ENCODE assay signal across 22 cellular contexts in the genomic region with DNA sequence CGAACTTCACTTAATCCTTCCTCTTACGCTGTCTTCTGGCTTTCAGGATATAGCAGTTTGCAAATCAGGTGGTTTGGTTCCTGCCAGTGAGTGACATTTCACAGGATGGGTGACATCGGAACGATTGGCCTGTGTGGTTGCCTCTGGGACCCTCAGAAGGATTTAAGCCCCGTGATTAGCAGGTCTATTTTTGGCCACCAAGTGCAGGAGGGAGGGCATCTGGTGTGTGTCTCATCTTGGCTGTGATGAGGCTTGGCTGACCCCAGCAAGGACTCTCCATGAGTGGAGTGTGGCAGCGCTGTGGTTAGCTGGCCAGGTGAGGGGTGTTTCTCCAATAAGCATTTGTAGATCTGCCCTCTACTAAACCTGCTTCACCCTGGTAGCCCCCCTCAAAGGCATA.
DNase-seq lines count a peak whose midpoint lies in the region; ATAC-seq and TF ChIP-seq lines count a peak whose summit lies in the region.
"Had no signal": no experiment of that assay in that cellular context is flagged by ENCODE, and none has a peak within 500 bp of the region (broad histone marks: within the 10 kb centered on the region; RNA-seq: fewer than 3 reads in every experiment).

No MANE protein-coding gene starts in this region.

- H3K4me2 ChIP-seq in Karpas-422 (ENCODE audit: low read depth, low read length, poor library complexity, severe bottlenecking) = peak overlapping the region; percentile 61

- peaks cover 5% of the 10 kb centered on the region; the same call in 1 of the 2 replicates for H3K27me3 ChIP-seq in Karpas-422 (ENCODE audit: low read length)
- no peaks in the 10 kb centered on the region for H3K27me3 ChIP-seq in cardiac muscle cell
- no peaks in the 10 kb centered on the region for H3K27me3 ChIP-seq in gastrocnemius medialis

- in situ Hi-C loops in gastrocnemius medialis (cut with MboI; ENCODE audit: low sequenced_read_pairs in 4 of 4) = no loop called here

- no peaks in the 10 kb centered on the region for H3K9me2 ChIP-seq in Karpas-422 (replicated peaks; ENCODE audit: insufficient read depth, low read length)

- H3K4me1 ChIP-seq in Karpas-422 (ENCODE audit: low read length) (peaks cover 80% of the 10 kb centered on the region), cardiac muscle cell (ENCODE audit: low read depth) (peaks cover 32% of the 10 kb centered on the region), gastrocnemius medialis (peaks cover 22 to 31% of the 10 kb centered on the region in 2 donors)

- no peaks in the 10 kb centered on the region for H3K79me2 ChIP-seq in Karpas-422 (ENCODE audit: low read length)

- H4K20me1 ChIP-seq in Karpas-422 (ENCODE audit: insufficient read depth, low read depth, low read length) = no peaks in the 10 kb centered on the region

- ATAC-seq in left ventricle myocardium superior (peak; percentile 86), gastrocnemius medialis (peak; percentile 50 to 56), HG02571 (IDR thresholded peaks at IDR 0.05; ENCODE audit: unreplicated experiment) (no peak), GM18858 (IDR thresholded peaks at IDR 0.05; ENCODE audit: unreplicated experiment) (no peak)

- TF ChIP-seq POLR2A in gastrocnemius medialis (IDR thresholded peaks at IDR 0.05) = no peak

- H3K27ac ChIP-seq in Karpas-422 (ENCODE audit: low read length) (peak overlapping the region; percentile 61), cardiac muscle cell (peak overlapping the region; percentile 80), gastrocnemius medialis (peak overlapping the region; percentile 46 to 80 (median 62))
- H3K27ac ChIP-seq: RWPE1, SK-N-MC had no signal

- DNase-seq in Karpas-422 (peak; percentile 93), cardiac muscle cell (ENCODE audit: low read depth in 1 of 2, low spot score in 1 of 2) (peak in 1 of 2 donors; percentile 80), left ventricle myocardium superior (peak; percentile 69), gastrocnemius medialis (peak; percentile 43 to 44), foreskin fibroblast (no peak), glomerular visceral epithelial cell (ENCODE audit: extremely low spot score) (no peak)
- DNase-seq: Calu3, DMS79 treated with DMSO at 0.1 percent for 48 hours, GF-D8, Kasumi-1, NCI-H1092 treated with DMSO at 0.1 percent for 48 hours, NCI-H1436, NCI-H187, NCI-H2081 treated with DMSO at 0.1 percent for 48 hours, NCI-H2171, NCI-H226, NCI-H510A treated with DMSO at 0.1 percent for 48 hours, SIG-M5 had no signal

- H3K4me3 ChIP-seq in Karpas-422 (ENCODE audit: low read length) (peak overlapping the region; percentile 38), cardiac muscle cell (no peak overlapping the region), gastrocnemius medialis (no peak overlapping the region), foreskin fibroblast (ENCODE audit: low read depth in 1 of 2, low read length in 2 of 2) (no peak overlapping the region)
- H3K4me3 ChIP-seq: SK-N-MC had no signal

- H2AFZ ChIP-seq in Karpas-422 (ENCODE audit: low read length) = no peak overlapping the region

- no peak for TF ChIP-seq CTCF in cardiac muscle cell (IDR thresholded peaks at IDR 0.05; ENCODE audit: low read depth, low read length)
- no peak for TF ChIP-seq CTCF in gastrocnemius medialis (IDR thresholded peaks at IDR 0.05 in 4 of 5, conservative IDR thresholded peaks at IDR 0.05 in 1 of 5)
- no peak for TF ChIP-seq CTCF in foreskin fibroblast (IDR thresholded peaks at IDR 0.05; ENCODE audit: low read depth, low read length)

- no peaks in the 10 kb centered on the region for H3K36me3 ChIP-seq in Karpas-422 (ENCODE audit: insufficient read depth, low read length)
- no peaks in the 10 kb centered on the region for H3K36me3 ChIP-seq in cardiac muscle cell
- H3K36me3 ChIP-seq in gastrocnemius medialis = no peaks in the 10 kb centered on the region

- peak overlapping the region; percentile 35 for H3K9ac ChIP-seq in Karpas-422 (ENCODE audit: low read length)

- H3K9me3 ChIP-seq in Karpas-422 (ENCODE audit: low read length) (no peaks in the 10 kb centered on the region), cardiac muscle cell (ENCODE audit: low read depth) (no peaks in the 10 kb centered on the region), gastrocnemius medialis (no peaks in the 10 kb centered on the region)

- intact Hi-C loops in left ventricle myocardium superior (cut with micrococcal nuclease) = no loop called here
- intact Hi-C loops in gastrocnemius medialis (cut with DNase I; ENCODE audit: low total_unique reads) = loop anchor here (2.0 to 5.0 kb wide), 2 partner anchors 73 to 159 kb away; no protein-coding TSS in a partner anchor

Comparison
In these comparisons a context has a peak if more than half of its experiments do, and no peak if none do; other contexts are left out.
1. DNase-seq: peak in Karpas-422 (single experiment), left ventricle myocardium superior (single experiment) and gastrocnemius medialis (2 of 2); none in foreskin fibroblast (0 of 2) and glomerular visceral epithelial cell (single experiment).
2. ATAC-seq: peak in left ventricle myocardium superior (single experiment) and gastrocnemius medialis (2 of 2); none in HG02571 (single experiment) and GM18858 (single experiment).
3. Peak in every context shown above with its lines, with median percentiles within 50 percentile points of each other: H3K27ac ChIP-seq.